16 cellular contexts compared by ENCODE assay signal in the genomic region with DNA sequence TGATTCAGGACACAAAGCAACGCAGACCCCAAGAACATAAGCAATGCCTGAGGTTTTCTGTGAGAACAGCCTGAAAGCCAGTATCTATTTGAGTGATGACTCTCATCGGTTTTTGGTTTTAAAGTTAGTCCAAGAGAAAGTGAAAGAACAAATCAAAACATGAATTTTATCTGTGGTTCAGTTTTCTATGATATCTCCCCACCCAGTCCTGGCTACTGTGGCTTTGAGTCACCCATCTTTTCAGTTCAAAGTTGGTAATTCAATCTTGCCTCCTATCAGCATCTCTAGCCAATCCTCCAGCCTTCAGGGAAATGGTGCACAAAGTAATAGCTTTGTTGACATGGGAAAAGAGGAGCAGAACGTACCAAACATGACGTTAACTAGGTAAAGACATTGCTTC. TPM values are rescaled to one million over a fixed set of nuclear protein-coding genes. Genes with fewer than 3 reads are reported as not detected.
DNase-seq lines count a peak whose midpoint lies in the region; ATAC-seq and TF ChIP-seq lines count a peak whose summit lies in the region.
"Had no signal": no experiment of that assay in that cellular context is flagged by ENCODE, and none has a peak within 500 bp of the region (broad histone marks: within the 10 kb centered on the region; RNA-seq: fewer than 3 reads in every experiment).

No MANE protein-coding gene starts in this region.

- no peak for TF ChIP-seq CTCF in GM20000 (IDR thresholded peaks at IDR 0.05; ENCODE audit: extremely low read depth, missing control alignments)
- no peak for TF ChIP-seq CTCF in brain microvascular endothelial cell (IDR thresholded peaks at IDR 0.05; ENCODE audit: low read depth, low read length, missing control alignments)

- H3K27ac Mint-ChIP-seq in activated T-helper 2 cell treated with anti-CD3 and anti-CD28 coated beads, Interferon-gamma antibody, Interleukin-2, Interleukin-4, amounts not matched to agents 10 μg/mL and 5 μg/mL and 100 μg/mL, durations not matched to agents 14 hours and 24 hours and 36 hours: no peak overlapping the region
- H3K27ac Mint-ChIP-seq: brain had no signal

- no peak overlapping the region for H3K4me3 ChIP-seq in brain microvascular endothelial cell (ENCODE audit: low read depth, low read length)

- no peaks in the 10 kb centered on the region for H3K36me3 Mint-ChIP-seq in activated T-helper 2 cell treated with anti-CD3 and anti-CD28 coated beads, Interferon-gamma antibody, Interleukin-2, Interleukin-4, amounts not matched to agents 10 μg/mL and 5 μg/mL and 100 μg/mL, durations not matched to agents 14 hours and 24 hours and 36 hours (ENCODE audit: low read depth)
- H3K36me3 Mint-ChIP-seq: brain had no signal

- no peak overlapping the region for H3K4me3 Mint-ChIP-seq in activated T-helper 2 cell treated with anti-CD3 and anti-CD28 coated beads, Interferon-gamma antibody, Interleukin-2, Interleukin-4, amounts not matched to agents 10 μg/mL and 5 μg/mL and 100 μg/mL, durations not matched to agents 14 hours and 24 hours and 36 hours (ENCODE audit: low read depth)
- H3K4me3 Mint-ChIP-seq: brain had no signal

- peaks cover 17% of the 10 kb centered on the region for H3K4me1 Mint-ChIP-seq in activated T-helper 2 cell treated with anti-CD3 and anti-CD28 coated beads, Interferon-gamma antibody, Interleukin-2, Interleukin-4, amounts not matched to agents 10 μg/mL and 5 μg/mL and 100 μg/mL, durations not matched to agents 14 hours and 24 hours and 36 hours (ENCODE audit: low read depth)
- H3K4me1 Mint-ChIP-seq: brain had no signal

- H3K36me3 ChIP-seq in brain microvascular endothelial cell (replicated peaks): no peaks in the 10 kb centered on the region

- DNase-seq in GM20000 (ENCODE audit: low spot score): peak; percentile 38
- DNase-seq in brain microvascular endothelial cell: peak; percentile 29
- no peak for DNase-seq in NCI-H1436 (lab: John Stamatoyannopoulos, UW)
- DNase-seq in activated T-helper 2 cell treated with anti-CD3 and anti-CD28 coated beads, Interferon-gamma antibody, Interleukin-2, Interleukin-4, amounts not matched to agents 10 μg/mL and 5 μg/mL and 100 μg/mL, durations not matched to agents 14 hours and 24 hours and 36 hours (ENCODE audit: low spot score): no peak
- DNase-seq in SHP77 (lab: John Stamatoyannopoulos, UW): no peak
- no peak for DNase-seq in HUDEP-2 (lab: John Stamatoyannopoulos, UW; ENCODE audit: unreplicated experiment in 76 of 76)
- DNase-seq: KBM-7; mesenchymal stem cell; NCI-H2107; stimulated activated naive CD4-positive, alpha-beta T cell treated with Interleukin-2 at 50 U/mL for 16 hours had no signal

- no peaks in the 10 kb centered on the region for H3K9me3 Mint-ChIP-seq in activated T-helper 2 cell treated with anti-CD3 and anti-CD28 coated beads, Interferon-gamma antibody, Interleukin-2, Interleukin-4, amounts not matched to agents 10 μg/mL and 5 μg/mL and 100 μg/mL, durations not matched to agents 14 hours and 24 hours and 36 hours
- H3K9me3 Mint-ChIP-seq: brain had no signal

- H3K27me3 ChIP-seq in brain microvascular endothelial cell (replicated peaks): no peaks in the 10 kb centered on the region

- H3K27me3 Mint-ChIP-seq in activated T-helper 2 cell treated with anti-CD3 and anti-CD28 coated beads, Interferon-gamma antibody, Interleukin-2, Interleukin-4, amounts not matched to agents 10 μg/mL and 5 μg/mL and 100 μg/mL, durations not matched to agents 14 hours and 24 hours and 36 hours (ENCODE audit: low read depth): peaks cover 61% of the 10 kb centered on the region

- intact Hi-C loops in activated T-helper 2 cell treated with anti-CD3 and anti-CD28 coated beads, Interferon-gamma antibody, Interleukin-2, Interleukin-4, amounts not matched to agents 10 μg/mL and 5 μg/mL and 100 μg/mL, durations not matched to agents 14 hours and 24 hours and 36 hours (cut with micrococcal nuclease): loop anchor here (5.0 kb wide), 2 partner anchors 241 to 361 kb away; a partner anchor contains a TSS

- in situ Hi-C loops in brain microvascular endothelial cell (cut with HindIII; ENCODE audit: low pct_ligation_motif_present, low sequenced_read_pairs): no loop called here

- ATAC-seq in GM18858 (IDR thresholded peaks at IDR 0.05; ENCODE audit: unreplicated experiment) (peak; percentile 96), HG03095 (IDR thresholded peaks at IDR 0.05; ENCODE audit: unreplicated experiment) (peak; percentile 77)

- no peak overlapping the region for H3K27ac ChIP-seq in brain microvascular endothelial cell

RNA-seq across cellular contexts. Expression of a gene that starts 40.5 kb away (rescaled TPM):
- total RNA-seq in activated T-helper 2 cell treated with anti-CD3 and anti-CD28 coated beads, Interferon-gamma antibody, Interleukin-2, Interleukin-4, amounts not matched to agents 10 μg/mL and 5 μg/mL and 100 μg/mL, durations not matched to agents 14 hours and 24 hours and 36 hours: not detected in 2 replicates
- total RNA-seq: endothelial cell of umbilical vein; osteocyte; T-helper 2 cell treated with Interferon-gamma antibody and Interleukin-4, amounts not matched to agents 100 ng/mL and 5 ng/mL, for 36 hours had no signal

Comparison
In these comparisons a context has a peak if more than half of its experiments do, and no peak if none do; other contexts are left out.
1. DNase-seq: peak in GM20000 (single experiment) and brain microvascular endothelial cell (single experiment); none in NCI-H1436 (single experiment), activated T-helper 2 cell treated with anti-CD3 and anti-CD28 coated beads, Interferon-gamma antibody, Interleukin-2, Interleukin-4, amounts not matched to agents 10 μg/mL and 5 μg/mL and 100 μg/mL, durations not matched to agents 14 hours and 24 hours and 36 hours (single experiment), SHP77 (0 of 2) and HUDEP-2 (0 of 76).